ENCODE assay signal across 21 cellular contexts in the genomic region with DNA sequence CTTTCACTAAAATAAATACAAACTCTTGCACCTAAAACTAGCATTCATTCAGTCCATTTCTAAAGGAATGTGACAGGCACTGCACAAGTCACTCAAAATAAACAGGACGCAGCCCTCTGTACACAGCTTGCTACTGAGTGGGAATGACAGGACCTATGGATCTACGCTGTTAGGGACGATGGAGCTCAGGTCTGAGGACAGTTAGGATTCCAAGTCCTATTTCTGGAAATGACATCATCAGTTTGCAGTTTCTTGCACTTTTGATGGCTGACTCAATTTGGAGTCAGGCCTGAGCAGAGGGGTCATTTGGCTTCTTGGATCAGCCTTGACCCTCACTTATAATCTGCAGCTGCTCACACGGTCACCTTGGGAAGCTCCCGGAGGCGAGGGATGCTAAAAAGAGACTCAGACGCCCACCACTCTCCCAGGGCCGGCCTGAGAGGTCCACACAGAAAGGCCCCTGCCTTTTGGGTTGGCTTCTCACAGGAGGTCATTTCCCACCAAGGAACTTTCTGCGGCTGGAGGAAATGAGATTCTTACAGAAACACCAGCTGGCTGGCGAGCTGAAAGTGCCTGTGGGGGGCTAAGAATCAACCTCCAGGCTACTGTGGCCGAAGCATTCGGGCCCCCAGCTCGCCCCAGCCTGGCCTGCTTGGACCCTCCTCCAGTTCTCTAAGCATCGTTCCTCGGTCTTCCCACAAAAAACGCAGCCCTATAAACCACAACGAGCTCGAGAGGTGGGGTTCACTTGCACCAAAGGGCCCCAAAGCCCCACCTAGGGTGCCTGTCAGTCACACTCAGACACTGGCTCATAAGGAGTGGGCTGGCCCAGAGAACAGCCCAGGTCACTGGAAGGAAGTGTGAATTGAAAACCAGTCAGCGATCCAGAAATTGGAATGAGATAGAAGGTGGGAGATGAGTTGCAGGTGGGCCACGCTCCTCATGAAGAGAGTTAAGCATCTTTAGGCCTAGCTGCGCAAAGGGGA. TPM values are rescaled to one million over a fixed set of nuclear protein-coding genes. Genes with fewer than 3 reads are reported as not detected.
A peak's percentile ranks its signal among the peaks of the same experiment; 100 is the strongest.
DNase-seq lines count a peak whose midpoint lies in the region; ATAC-seq and TF ChIP-seq lines count a peak whose summit lies in the region.
"Had no signal": no experiment of that assay in that cellular context is flagged by ENCODE, and none has a peak within 500 bp of the region (broad histone marks: within the 10 kb centered on the region; RNA-seq: fewer than 3 reads in every experiment).

No MANE protein-coding gene starts in this region.

- H3K9me3 ChIP-seq in mucosa of descending colon (no peaks in the 10 kb centered on the region), T-helper 17 cell (ENCODE audit: control insufficient read depth, low read length, poor library complexity, severe bottlenecking) (no peaks in the 10 kb centered on the region)
- H3K9me3 ChIP-seq: heart left ventricle, neutrophil, upper lobe of left lung had no signal

- no peak overlapping the region for H3K4me3 Mint-ChIP-seq in T-helper 17 cell
- H3K4me3 Mint-ChIP-seq: activated CD4-positive, alpha-beta memory T cell treated with anti-CD3 and anti-CD28 coated beads for 36 hours; activated T-cell treated with anti-CD3 and anti-CD28 coated beads, Interleukin-2, amount 50 U/mL, for 24 hours; mesothelial cell of epicardium; T-cell had no signal

- H3K4me1 ChIP-seq in mucosa of descending colon (ENCODE audit: low read depth) = peaks cover 13% of the 10 kb centered on the region

- intact Hi-C loops in mucosa of descending colon (cut with DNase I, micrococcal nuclease) = no loop called here

- no peak for ATAC-seq in mucosa of descending colon
- ATAC-seq in T-helper 17 cell = no peak
- ATAC-seq in HG03139 (IDR thresholded peaks at IDR 0.05; ENCODE audit: unreplicated experiment) = no peak
- ATAC-seq: activated naive CD4-positive, alpha-beta T cell treated with anti-CD3 and anti-CD28 coated beads, Interleukin-2, amount 50 U/mL, for 72 hours; esophagus mucosa; T-cell had no signal

- H3K27me3 Mint-ChIP-seq in T-helper 17 cell = peaks cover 27% of the 10 kb centered on the region

- H3K4me1 Mint-ChIP-seq in T-helper 17 cell = no peaks in the 10 kb centered on the region
- H3K4me1 Mint-ChIP-seq: T-cell had no signal

- H3K36me3 ChIP-seq in mucosa of descending colon (ENCODE audit: low read depth) = no peaks in the 10 kb centered on the region
- H3K36me3 ChIP-seq: cardiac muscle cell, heart left ventricle, neutrophil, upper lobe of left lung had no signal

- DNase-seq in AG08396 (ENCODE audit: low spot score) (peak; percentile 66), RKO (ENCODE audit: low spot score) (peak; percentile 11), fibroblast of peridontal ligament (ENCODE audit: extremely low read depth) (peak; percentile 31), mucosa of descending colon (peak in 2 of 3 donors; percentile 13 to 32), NCI-H1436 (lab: John Stamatoyannopoulos, UW) (no peak), T-helper 17 cell (no peak)
- DNase-seq in activated CD4-positive, alpha-beta T cell treated with anti-CD3 and anti-CD28 coated beads for 1 hour = no peak
- DNase-seq: ACHN; activated CD4-positive, alpha-beta memory T cell treated with anti-CD3 and anti-CD28 coated beads for 36 hours; activated T-cell treated with anti-CD3 and anti-CD28 coated beads, Interleukin-2, amount 50 U/mL, for 24 hours; NCI-H1694 treated with DMSO at 0.1 percent for 48 hours; stimulated activated CD4-positive, alpha-beta T cell treated with anti-CD3 and anti-CD28 coated beads, Interleukin-2, amount 100 ng/mL, for 24 hours; T-cell had no signal

- no peak overlapping the region for H3K4me3 ChIP-seq in mucosa of descending colon
- H3K4me3 ChIP-seq: cardiac muscle cell, heart left ventricle, upper lobe of left lung had no signal

- no peaks in the 10 kb centered on the region for H3K36me3 Mint-ChIP-seq in T-helper 17 cell (ENCODE audit: low read depth)
- H3K36me3 Mint-ChIP-seq: activated CD4-positive, alpha-beta memory T cell treated with anti-CD3 and anti-CD28 coated beads for 36 hours; activated naive CD4-positive, alpha-beta T cell treated with anti-CD3 and anti-CD28 coated beads, Interleukin-2, amount 50 U/mL, for 72 hours; mesothelial cell of epicardium; T-cell had no signal

- no peak for TF ChIP-seq CTCF in mucosa of descending colon (IDR thresholded peaks at IDR 0.05)

- no peak overlapping the region for H3K27ac Mint-ChIP-seq in T-helper 17 cell
- H3K27ac Mint-ChIP-seq: activated CD4-positive, alpha-beta memory T cell treated with anti-CD3 and anti-CD28 coated beads for 36 hours; activated T-cell treated with anti-CD3 and anti-CD28 coated beads, Interleukin-2, amount 50 U/mL, for 24 hours; mesothelial cell of epicardium; T-cell had no signal

RNA-seq across cellular contexts. Expression of gene PDE9A, which starts 8.9 kb away (rescaled TPM):
- total RNA-seq in mucosa of descending colon (100 to 1,000 TPM in 2 of 3 donors, 10 to 100 TPM in 1; 98.4 to 200 (median 167) TPM), T-helper 17 cell (1 to 10 TPM; 4.9 to 6.6 TPM)

Comparison
In these comparisons a context has a peak if more than half of its experiments do, and no peak if none do; other contexts are left out.
1. DNase-seq: peak in AG08396 (single experiment), RKO (single experiment), fibroblast of peridontal ligament (single experiment) and mucosa of descending colon (2 of 3); none in activated CD4-positive, alpha-beta T cell treated with anti-CD3 and anti-CD28 coated beads for 1 hour (single experiment), NCI-H1436 (single experiment) and T-helper 17 cell (0 of 3).
2. RNA of gene PDE9A, which starts 8.9 kb away (total RNA-seq): 98.4 to 200 TPM in mucosa of descending colon; 4.9 to 6.6 TPM in T-helper 17 cell; every median in the first group is over 10 times any median in the second.